ENCODE assay signal across 7 cellular contexts in the genomic region with DNA sequence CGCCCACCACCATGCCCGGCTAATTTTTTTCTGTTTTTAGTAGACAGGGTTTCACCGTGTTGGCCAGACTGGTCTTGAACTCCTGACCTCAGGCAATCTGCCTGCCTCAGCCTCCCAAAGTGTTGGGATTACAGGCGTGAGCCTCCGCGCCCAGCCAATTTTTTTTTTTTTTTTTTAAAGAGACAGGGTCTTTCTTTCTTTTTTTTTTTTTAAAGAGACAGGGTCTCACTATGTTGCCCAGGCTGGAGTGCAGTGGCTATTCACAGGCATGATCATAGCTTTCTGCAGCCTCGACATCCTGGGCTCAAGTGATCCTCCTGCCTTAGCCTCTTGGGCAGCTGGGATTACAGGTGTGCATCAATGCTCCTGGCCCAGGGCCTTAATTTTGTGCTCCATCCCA. TPM values are rescaled to one million over a fixed set of nuclear protein-coding genes. Genes with fewer than 3 reads are reported as not detected.
DNase-seq lines count a peak whose midpoint lies in the region; ATAC-seq, FAIRE-seq and TF ChIP-seq lines count a peak whose summit lies in the region.
"Not testable (repeated sequence)": the region's sequence is repeated elsewhere in the genome, so short reads cannot be mapped to it uniquely, and the experiment has no call there.

No MANE protein-coding gene starts in this region.

- in situ Hi-C loops in K562 (cut with MboI), result not testable (repeated sequence)

- not testable (repeated sequence) for H3K9ac ChIP-seq in K562 (ENCODE audit: insufficient read depth in 1 of 2, low read depth in 2 of 2, low read length in 2 of 2)

- not testable (repeated sequence) for TF ChIP-seq EP300 in K562 (IDR thresholded peaks at IDR 0.05; ENCODE audit: low read length)

- peaks cover 45% of the 10 kb centered on the region for H3K4me1 Mint-ChIP-seq in activated T-cell treated with anti-CD3 and anti-CD28 coated beads, Interleukin-2, amount 50 U/mL, for 72 hours (ENCODE audit: low read depth)

- peaks cover 12% of the 10 kb centered on the region; the same call in 2 of the 3 replicates for H3K79me2 ChIP-seq in K562 (ENCODE audit: control insufficient read depth, insufficient read depth, low read length)
- peaks cover 66% of the 10 kb centered on the region for H3K79me2 ChIP-seq in osteoblast (ENCODE audit: insufficient read depth, low read length)

- not testable (repeated sequence) for FAIRE-seq in K562 (lab: Jason Lieb, UNC)

- POLR2A ChIA-PET in HEK293T (lab: Yijun Ruan, JAX) (interaction anchor here (1.0 to 5.4 kb wide), 10 partner anchors 9 to 154 kb away, joined by 3 to 38 read pairs (median 11); partner anchors contain the start of genes JMJD6, METTL23, MFSD11 and SRSF2), K562 (lab: Yijun Ruan, JAX) (interaction anchor here (0.6 to 5.2 kb wide), 4 partner anchors 14 to 118 kb away, joined by 3 to 35 read pairs (median 6); partner anchors contain the start of genes JMJD6, METTL23, MFSD11 and SRSF2)

- not testable (repeated sequence) for H3K4me2 ChIP-seq in K562 (ENCODE audit: insufficient read depth, low read length); osteoblast (ENCODE audit: insufficient read depth, low read length)

- intact Hi-C loops in K562 (cut with micrococcal nuclease); Right ventricle myocardium superior (cut with DNase I): not testable (repeated sequence)
- intact Hi-C loops in left lung (cut with DNase I) (loop anchor here in 1 of 2 donors (10.0 kb wide), 1 partner anchor 158 kb away; no protein-coding TSS in a partner anchor), tibial artery (cut with DNase I; ENCODE audit: low total_unique reads) (loop anchor here (10.0 kb wide), 3 partner anchors 88 to 188 kb away; no protein-coding TSS in a partner anchor)

- not testable (repeated sequence) for H3K36me3 Mint-ChIP-seq in activated T-cell treated with anti-CD3 and anti-CD28 coated beads, Interleukin-2, amount 50 U/mL, for 72 hours (ENCODE audit: insufficient read depth in 2 of 2)

- WGBS in K562 (ENCODE audit: insufficient coverage, low coverage, missing lambda C conversion rate), result 43% methylated on average over 5 of the region's 7 CpGs

- TF ChIP-seq RAD21 in K562 (CRISPR knock-in tag; conservative IDR thresholded peaks at IDR 0.05 in 1 of 2, IDR thresholded peaks at IDR 0.05 in 1 of 2), result not testable (repeated sequence)

- not testable (repeated sequence) for H4K20me1 ChIP-seq in K562 (replicated peaks; ENCODE audit: control insufficient read depth, insufficient read depth, low read length)
- peaks cover 38% of the 10 kb centered on the region for H4K20me1 ChIP-seq in osteoblast (ENCODE audit: insufficient read depth, low read length)

- H3K27ac Mint-ChIP-seq in activated T-cell treated with anti-CD3 and anti-CD28 coated beads, Interleukin-2, amount 50 U/mL, for 72 hours, result peak overlapping the region; percentile 35

- not testable (repeated sequence) for H3K4me3 ChIP-seq in K562; left lung; osteoblast (ENCODE audit: insufficient read depth, low read length); tibial artery

- not testable (repeated sequence) for H2AFZ ChIP-seq in K562 (ENCODE audit: low read depth, low read length); osteoblast (ENCODE audit: low read length)

- TF ChIP-seq POLR2A in K562 (conservative IDR thresholded peaks at IDR 0.05), result not testable (repeated sequence)

- H3K27ac ChIP-seq in K562 (ENCODE audit: extremely low read depth, low read depth, low read length), result not testable (repeated sequence)
- H3K27ac ChIP-seq in left lung, result peak overlapping the region; percentile 55 to 70
- H3K27ac ChIP-seq in osteoblast (ENCODE audit: low read depth, low read length), result peak overlapping the region; percentile 1
- H3K27ac ChIP-seq in tibial artery, result peak overlapping the region; percentile 78 to 82

- H3K27me3 Mint-ChIP-seq in activated T-cell treated with anti-CD3 and anti-CD28 coated beads, Interleukin-2, amount 50 U/mL, for 72 hours (ENCODE audit: low read depth), result not testable (repeated sequence)

- not testable (repeated sequence) for BruUV-seq in K562 (replicated peaks; lab: Mats Ljungman, UMichigan)

- not testable (repeated sequence) for H3K9me1 ChIP-seq in K562 (ENCODE audit: control insufficient read depth, insufficient read depth, low read length)

- DNase-seq in HEK293T (ENCODE audit: extremely low spot score); activated T-cell treated with anti-CD3 and anti-CD28 coated beads, Interleukin-2, amount 50 U/mL, for 72 hours; K562 (ENCODE audit: extremely low read depth in 1 of 4, low spot score in 3 of 4); left lung; osteoblast (ENCODE audit: insufficient read length, low spot score, missing footprints): not testable (repeated sequence)
- DNase-seq in Right ventricle myocardium superior, result peak; percentile 29
- peak in 1 of 2 donors; percentile 54 for DNase-seq in tibial artery

- not testable (repeated sequence) for H3K4me3 Mint-ChIP-seq in activated T-cell treated with anti-CD3 and anti-CD28 coated beads, Interleukin-2, amount 50 U/mL, for 72 hours

- peaks cover 44% of the 10 kb centered on the region for H3K36me3 ChIP-seq in K562 (ENCODE audit: control insufficient read depth, insufficient read depth, low read length)
- peaks cover 0 to 43% of the 10 kb centered on the region in 2 donors for H3K36me3 ChIP-seq in left lung
- H3K36me3 ChIP-seq in osteoblast (ENCODE audit: insufficient read depth, low read length), result peaks cover 37% of the 10 kb centered on the region
- H3K36me3 ChIP-seq in tibial artery, result peaks cover 11 to 45% (median 40%) of the 10 kb centered on the region in 3 donors

- not testable (repeated sequence) for H3K9me3 Mint-ChIP-seq in activated T-cell treated with anti-CD3 and anti-CD28 coated beads, Interleukin-2, amount 50 U/mL, for 72 hours

- H3K4me1 ChIP-seq in K562 (replicated peaks in 1 of 2; ENCODE audit: control insufficient read depth in 2 of 2, insufficient read depth in 2 of 2, low read length in 2 of 2) (peaks cover 44 to 49% of the 10 kb centered on the region in 2 experiments), left lung (peaks cover 47 to 75% of the 10 kb centered on the region in 2 donors), osteoblast (ENCODE audit: insufficient read depth, low read length) (peaks cover 55% of the 10 kb centered on the region), tibial artery (peaks cover 12 to 53% (median 33%) of the 10 kb centered on the region in 4 donors)

- not testable (repeated sequence) for TF ChIP-seq CTCF in K562 (IDR thresholded peaks at IDR 0.05 in 2 of 3, conservative IDR thresholded peaks at IDR 0.05 in 1 of 3; ENCODE audit: insufficient read depth in 2 of 3, low read depth in 1 of 3, low read length in 3 of 3); left lung (IDR thresholded peaks at IDR 0.05); osteoblast (IDR thresholded peaks at IDR 0.05; ENCODE audit: extremely low read depth, low read depth, low read length); tibial artery (IDR thresholded peaks at IDR 0.05)

- CTCF ChIA-PET in HEK293T (lab: Yijun Ruan, JAX), result interaction anchor here (0.6 to 2.1 kb wide), 2 partner anchors 31 to 218 kb away, joined by 4 to 7 read pairs; no protein-coding TSS in a partner anchor
- CTCF ChIA-PET in K562 (lab: Yijun Ruan, JAX; ENCODE audit: low intra/inter-chr PET ratio), result not testable (repeated sequence)

- H3K9me3 ChIP-seq in K562 (replicated peaks; ENCODE audit: control insufficient read depth, insufficient read depth, low read depth, low read length); left lung; osteoblast (ENCODE audit: low read depth, low read length); tibial artery: not testable (repeated sequence)

- ATAC-seq in activated T-cell treated with anti-CD3 and anti-CD28 coated beads, Interleukin-2, amount 50 U/mL, for 72 hours (replicated peaks in 1 of 2); K562; Right ventricle myocardium superior (ENCODE audit: poor library complexity); left lung: not testable (repeated sequence)

- H3K27me3 ChIP-seq in K562 (ENCODE audit: control insufficient read depth in 2 of 2, insufficient read depth in 2 of 2, low read length in 2 of 2); left lung; osteoblast (ENCODE audit: insufficient read depth, low read length); tibial artery: not testable (repeated sequence)

RNA-seq across cellular contexts. Expression of gene MXRA7, which starts 1.6 kb away (rescaled TPM):
- 10 to 100 TPM; 17.4 to 21.8 TPM for total RNA-seq in activated T-cell treated with anti-CD3 and anti-CD28 coated beads, Interleukin-2, amount 50 U/mL, for 72 hours
- total RNA-seq in K562 (2011; cell fraction: chromatin; rRNA removed; ENCODE audit: low replicate concordance), result 7.4 and 13.0 TPM in 2 replicates
- 13.7 and 15.5 TPM in 2 replicates for total RNA-seq in K562 (2011; cell fraction: nucleolus; rRNA removed)
- total RNA-seq in K562 (2011; cell fraction: nucleoplasm; rRNA removed), result 17.9 and 28.3 TPM in 2 replicates
- 14.1 and 17.1 TPM in 2 replicates for total RNA-seq in K562 (2014; rRNA removed)
- total RNA-seq in K562 (2014; rRNA removed; fragmentation: Illumina TruSeq; extraction: Trizol), result 17.8 and 18.9 TPM in 2 replicates
- total RNA-seq in K562 (2015; rRNA removed; fragmentation: Illumina TruSeq; extraction: Trizol), result 8.2 and 8.8 TPM in 2 replicates
- total RNA-seq in K562 (2021), result 12.8 and 14.3 TPM in 2 replicates
- 36.8 and 38.4 TPM in 2 replicates for polyA plus RNA-seq in K562 (2011; rRNA removed)
- 14.5 and 26.4 TPM in 2 replicates for polyA plus RNA-seq in K562 (2011; cell fraction: cytosol; rRNA removed)
- polyA plus RNA-seq in K562 (2011; cell fraction: nucleus; rRNA removed), result 17.3 and 17.5 TPM in 2 replicates
- 9.6 and 28.4 TPM in 2 replicates for polyA plus RNA-seq in K562 (2012)
- polyA plus RNA-seq in K562 (2014; fragmentation: Illumina TruSeq; extraction: Trizol), result 24.4 and 25.0 TPM in 2 replicates
- polyA plus RNA-seq in K562 (2014; fragmentation: Nextera tagmentation; extraction: Ambion mirVana), result 1 to 10 TPM; 2.6 to 3.2 TPM
- polyA plus RNA-seq in K562 (2014; rRNA removed), result 14.4 and 22.0 TPM in 2 replicates
- 15.4 and 21.1 TPM in 2 replicates for polyA minus RNA-seq in K562 (2011; rRNA and poly(A)+ RNA removed)
- 13.4 and 15.8 TPM in 2 replicates for polyA minus RNA-seq in K562 (2011; cell fraction: cytosol; rRNA and poly(A)+ RNA removed)
- 1.6 and 4.3 TPM in 2 replicates for polyA minus RNA-seq in K562 (2011; cell fraction: nucleus; rRNA and poly(A)+ RNA removed)
- 336 TPM for total RNA-seq in Right ventricle myocardium superior
- total RNA-seq in left lung, result 100 to 1,000 TPM in 1 of 2 donors, 10 to 100 TPM in 1; 83.2 to 211 TPM
- total RNA-seq in osteoblast, result 352 and 388 TPM in 2 replicates

RNA-seq across cellular contexts. Expression of gene JMJD6, which starts 14.1 kb away (rescaled TPM):
- total RNA-seq in activated T-cell treated with anti-CD3 and anti-CD28 coated beads, Interleukin-2, amount 50 U/mL, for 72 hours, result 10 to 100 TPM; 56.5 to 67.2 TPM
- total RNA-seq in K562 (2011; cell fraction: chromatin; rRNA removed; ENCODE audit: low replicate concordance), result 39.0 and 102 TPM in 2 replicates
- total RNA-seq in K562 (2011; cell fraction: nucleolus; rRNA removed), result 54.7 and 69.0 TPM in 2 replicates
- 46.6 and 49.9 TPM in 2 replicates for total RNA-seq in K562 (2011; cell fraction: nucleoplasm; rRNA removed)
- 40.2 and 40.7 TPM in 2 replicates for total RNA-seq in K562 (2014; rRNA removed)
- 23.4 and 28.1 TPM in 2 replicates for total RNA-seq in K562 (2014; rRNA removed; fragmentation: Illumina TruSeq; extraction: Trizol)
- total RNA-seq in K562 (2015; rRNA removed; fragmentation: Illumina TruSeq; extraction: Trizol), result 37.4 and 38.5 TPM in 2 replicates
- 47.9 and 52.3 TPM in 2 replicates for total RNA-seq in K562 (2021)
- 22.2 and 30.9 TPM in 2 replicates for polyA plus RNA-seq in K562 (2011; rRNA removed)
- polyA plus RNA-seq in K562 (2011; cell fraction: cytosol; rRNA removed), result 25.7 and 30.0 TPM in 2 replicates
- 83.8 and 88.4 TPM in 2 replicates for polyA plus RNA-seq in K562 (2011; cell fraction: nucleus; rRNA removed)
- polyA plus RNA-seq in K562 (2012), result 50.5 and 52.4 TPM in 2 replicates
- polyA plus RNA-seq in K562 (2014; fragmentation: Illumina TruSeq; extraction: Trizol), result 36.5 and 38.2 TPM in 2 replicates
- 10 to 100 TPM in 1 of 2 experiments, 1 to 10 TPM in 1; 2.5 to 10.5 TPM for polyA plus RNA-seq in K562 (2014; fragmentation: Nextera tagmentation; extraction: Ambion mirVana)
- 36.3 and 40.9 TPM in 2 replicates for polyA plus RNA-seq in K562 (2014; rRNA removed)
- polyA minus RNA-seq in K562 (2011; rRNA and poly(A)+ RNA removed), result 13.2 and 15.1 TPM in 2 replicates
- polyA minus RNA-seq in K562 (2011; cell fraction: cytosol; rRNA and poly(A)+ RNA removed), result 17.1 and 17.9 TPM in 2 replicates
- 12.0 and 22.5 TPM in 2 replicates for polyA minus RNA-seq in K562 (2011; cell fraction: nucleus; rRNA and poly(A)+ RNA removed)
- total RNA-seq in Right ventricle myocardium superior, result 63.1 TPM
- 10 to 100 TPM; 23.5 to 35.9 TPM for total RNA-seq in left lung
- total RNA-seq in osteoblast, result 18.8 and 21.5 TPM in 2 replicates

RNA-seq across cellular contexts. Expression of gene METTL23, which starts 14.3 kb away (rescaled TPM):
- total RNA-seq in activated T-cell treated with anti-CD3 and anti-CD28 coated beads, Interleukin-2, amount 50 U/mL, for 72 hours, result 10 to 100 TPM; 25.4 to 30.7 TPM
- total RNA-seq in K562 (2011; cell fraction: chromatin; rRNA removed; ENCODE audit: low replicate concordance), result 39.2 and 44.3 TPM in 2 replicates
- total RNA-seq in K562 (2011; cell fraction: nucleolus; rRNA removed), result 29.1 and 31.7 TPM in 2 replicates
- 28.7 and 31.7 TPM in 2 replicates for total RNA-seq in K562 (2011; cell fraction: nucleoplasm; rRNA removed)
- 29.4 and 32.9 TPM in 2 replicates for total RNA-seq in K562 (2014; rRNA removed)
- total RNA-seq in K562 (2014; rRNA removed; fragmentation: Illumina TruSeq; extraction: Trizol), result 37.3 and 47.0 TPM in 2 replicates
- total RNA-seq in K562 (2015; rRNA removed; fragmentation: Illumina TruSeq; extraction: Trizol), result 24.1 and 29.5 TPM in 2 replicates
- total RNA-seq in K562 (2021), result 36.5 TPM in 2 replicates
- polyA plus RNA-seq in K562 (2011; rRNA removed), result 56.7 and 67.3 TPM in 2 replicates
- polyA plus RNA-seq in K562 (2011; cell fraction: cytosol; rRNA removed), result 40.2 and 42.2 TPM in 2 replicates
- 39.8 and 45.6 TPM in 2 replicates for polyA plus RNA-seq in K562 (2011; cell fraction: nucleus; rRNA removed)
- 44.3 and 52.0 TPM in 2 replicates for polyA plus RNA-seq in K562 (2012)
- 41.6 and 44.1 TPM in 2 replicates for polyA plus RNA-seq in K562 (2014; fragmentation: Illumina TruSeq; extraction: Trizol)
- 10 to 100 TPM; 42.2 to 46.1 TPM for polyA plus RNA-seq in K562 (2014; fragmentation: Nextera tagmentation; extraction: Ambion mirVana)
- 46.6 and 58.5 TPM in 2 replicates for polyA plus RNA-seq in K562 (2014; rRNA removed)
- polyA minus RNA-seq in K562 (2011; rRNA and poly(A)+ RNA removed), result 29.0 and 31.8 TPM in 2 replicates
- 6.7 and 12.1 TPM in 2 replicates for polyA minus RNA-seq in K562 (2011; cell fraction: cytosol; rRNA and poly(A)+ RNA removed)
- 9.2 and 15.1 TPM in 2 replicates for polyA minus RNA-seq in K562 (2011; cell fraction: nucleus; rRNA and poly(A)+ RNA removed)
- 19.0 TPM for total RNA-seq in Right ventricle myocardium superior
- 10 to 100 TPM; 30.6 to 33.5 TPM for total RNA-seq in left lung
- total RNA-seq in osteoblast, result 25.7 and 28.6 TPM in 2 replicates

RNA-seq across cellular contexts. Expression of gene SRSF2, which starts 24.8 kb away (rescaled TPM):
- total RNA-seq in activated T-cell treated with anti-CD3 and anti-CD28 coated beads, Interleukin-2, amount 50 U/mL, for 72 hours, result 100 to 1,000 TPM; 260 to 275 TPM
- 541 and 860 TPM in 2 replicates for total RNA-seq in K562 (2011; cell fraction: chromatin; rRNA removed; ENCODE audit: low replicate concordance)
- 738 and 811 TPM in 2 replicates for total RNA-seq in K562 (2011; cell fraction: nucleolus; rRNA removed)
- 625 and 722 TPM in 2 replicates for total RNA-seq in K562 (2011; cell fraction: nucleoplasm; rRNA removed)
- 583 and 1,185 TPM in 2 replicates for total RNA-seq in K562 (2014; rRNA removed)
- total RNA-seq in K562 (2014; rRNA removed; fragmentation: Illumina TruSeq; extraction: Trizol), result 261 and 276 TPM in 2 replicates
- 339 and 353 TPM in 2 replicates for total RNA-seq in K562 (2015; rRNA removed; fragmentation: Illumina TruSeq; extraction: Trizol)
- total RNA-seq in K562 (2021), result 499 and 569 TPM in 2 replicates
- polyA plus RNA-seq in K562 (2011; rRNA removed), result 422 and 444 TPM in 2 replicates
- polyA plus RNA-seq in K562 (2011; cell fraction: cytosol; rRNA removed), result 268 and 523 TPM in 2 replicates
- polyA plus RNA-seq in K562 (2011; cell fraction: nucleus; rRNA removed), result 1,783 and 2,637 TPM in 2 replicates
- 310 and 372 TPM in 2 replicates for polyA plus RNA-seq in K562 (2012)
- polyA plus RNA-seq in K562 (2014; fragmentation: Illumina TruSeq; extraction: Trizol), result 379 and 393 TPM in 2 replicates
- polyA plus RNA-seq in K562 (2014; fragmentation: Nextera tagmentation; extraction: Ambion mirVana), result 100 to 1,000 TPM; 161 to 186 TPM
- 579 and 682 TPM in 2 replicates for polyA plus RNA-seq in K562 (2014; rRNA removed)
- polyA minus RNA-seq in K562 (2011; rRNA and poly(A)+ RNA removed), result 180 and 185 TPM in 2 replicates
- 370 and 404 TPM in 2 replicates for polyA minus RNA-seq in K562 (2011; cell fraction: cytosol; rRNA and poly(A)+ RNA removed)
- 793 and 922 TPM in 2 replicates for polyA minus RNA-seq in K562 (2011; cell fraction: nucleus; rRNA and poly(A)+ RNA removed)
- 61.2 TPM for total RNA-seq in Right ventricle myocardium superior
- total RNA-seq in left lung, result 100 to 1,000 TPM; 114 to 174 TPM
- total RNA-seq in osteoblast, result 88.7 and 102 TPM in 2 replicates

RNA-seq across cellular contexts. Expression of gene MFSD11, which starts 25.6 kb away (rescaled TPM):
- total RNA-seq in activated T-cell treated with anti-CD3 and anti-CD28 coated beads, Interleukin-2, amount 50 U/mL, for 72 hours, result 10 to 100 TPM; 34.8 to 43.1 TPM
- 145 and 147 TPM in 2 replicates for total RNA-seq in K562 (2011; cell fraction: chromatin; rRNA removed; ENCODE audit: low replicate concordance)
- 84.1 and 87.6 TPM in 2 replicates for total RNA-seq in K562 (2011; cell fraction: nucleolus; rRNA removed)
- 125 and 138 TPM in 2 replicates for total RNA-seq in K562 (2011; cell fraction: nucleoplasm; rRNA removed)
- total RNA-seq in K562 (2014; rRNA removed) (15.5 and 25.6 TPM in 2 replicates), K562 (2014; rRNA removed; fragmentation: Illumina TruSeq; extraction: Trizol) (20.9 and 21.8 TPM in 2 replicates), K562 (2015; rRNA removed; fragmentation: Illumina TruSeq; extraction: Trizol) (21.6 and 24.1 TPM in 2 replicates), K562 (2021) (24.5 and 26.2 TPM in 2 replicates), Right ventricle myocardium superior (23.3 TPM), left lung (10 to 100 TPM; 23.6 to 38.2 TPM), osteoblast (42.0 and 45.4 TPM in 2 replicates)
- polyA plus RNA-seq in K562 (2011; rRNA removed) (23.7 and 24.4 TPM in 2 replicates), K562 (2014; fragmentation: Illumina TruSeq; extraction: Trizol) (15.0 and 17.9 TPM in 2 replicates), K562 (2014; fragmentation: Nextera tagmentation; extraction: Ambion mirVana) (10 to 100 TPM; 14.4 to 19.7 TPM), K562 (2014; rRNA removed) (19.9 and 22.8 TPM in 2 replicates)
- polyA plus RNA-seq in K562 (2011; cell fraction: cytosol; rRNA removed), result 20.6 and 23.7 TPM in 2 replicates
- polyA plus RNA-seq in K562 (2011; cell fraction: nucleus; rRNA removed), result 57.8 and 68.3 TPM in 2 replicates
- polyA plus RNA-seq in K562 (2012), result 21.9 and 28.2 TPM in 2 replicates
- polyA minus RNA-seq in K562 (2011; rRNA and poly(A)+ RNA removed), result 30.5 and 35.7 TPM in 2 replicates
- polyA minus RNA-seq in K562 (2011; cell fraction: cytosol; rRNA and poly(A)+ RNA removed), result 16.4 and 22.1 TPM in 2 replicates
- 30.6 and 40.5 TPM in 2 replicates for polyA minus RNA-seq in K562 (2011; cell fraction: nucleus; rRNA and poly(A)+ RNA removed)
